ENCODE assay signal across 1 cellular context in genomic region chr1:156592158-156592909, GRCh38.
TF ChIP-seq lines count a peak whose summit lies in the region.

No MANE protein-coding gene starts in this region.

TF ChIP-seq in HepG2, 621 proteins besides CTCF, POLR2A, EP300 and RAD21:
- TF ChIP-seq ZFP36L1 (CRISPR knock-in tag; IDR thresholded peaks at IDR 0.05) = no peak
- TF ChIP-seq TRAFD1 (CRISPR knock-in tag; IDR thresholded peaks at IDR 0.05; ENCODE audit: borderline replicate concordance) = no peak
- TF ChIP-seq ZNF263 (CRISPR knock-in tag; IDR thresholded peaks at IDR 0.05) = peak; percentile 35; the same call in 1 of the 2 replicates
- TF ChIP-seq ZNF3 (CRISPR knock-in tag; IDR thresholded peaks at IDR 0.05) = no peak
- 0 out of 2 replicates have a peak, but pooled peaks have one; percentile 21 for TF ChIP-seq SALL1 (CRISPR knock-in tag; IDR thresholded peaks at IDR 0.05)
- no peak for TF ChIP-seq ZNF678 (CRISPR knock-in tag; IDR thresholded peaks at IDR 0.05)
- no peak for TF ChIP-seq PBX3 (CRISPR knock-in tag; IDR thresholded peaks at IDR 0.05; ENCODE audit: borderline replicate concordance)
- no peak for TF ChIP-seq ZNF577 (CRISPR knock-in tag; IDR thresholded peaks at IDR 0.05; ENCODE audit: borderline replicate concordance, low read depth)
- peak; percentile 60 for TF ChIP-seq ZNF687 (CRISPR knock-in tag; IDR thresholded peaks at IDR 0.05)
- TF ChIP-seq ZNF619 (CRISPR knock-in tag; IDR thresholded peaks at IDR 0.05) = 0 out of 2 replicates have a peak, but pooled peaks have one; percentile 23
- no peak for TF ChIP-seq ZNF10 (CRISPR knock-in tag; IDR thresholded peaks at IDR 0.05; ENCODE audit: borderline replicate concordance, low read depth)
- no peak for TF ChIP-seq ZNF326 (CRISPR knock-in tag; IDR thresholded peaks at IDR 0.05; ENCODE audit: borderline replicate concordance)
- TF ChIP-seq NPAS2 (CRISPR knock-in tag; IDR thresholded peaks at IDR 0.05; ENCODE audit: borderline replicate concordance) = no peak
- 0 out of 2 replicates have a peak, but pooled peaks have one; percentile 6 for TF ChIP-seq ZNF616 (CRISPR knock-in tag; IDR thresholded peaks at IDR 0.05; ENCODE audit: low read depth)
- no peak for TF ChIP-seq TBX3 (IDR thresholded peaks at IDR 0.05; ENCODE audit: borderline replicate concordance)
- 0 out of 2 replicates have a peak, but pooled peaks have one; percentile 3 for TF ChIP-seq KDM5B (CRISPR knock-in tag; IDR thresholded peaks at IDR 0.05; ENCODE audit: borderline replicate concordance)
- no peak for TF ChIP-seq ZSCAN9 (CRISPR knock-in tag; IDR thresholded peaks at IDR 0.05; ENCODE audit: borderline replicate concordance)
- no peak for TF ChIP-seq JUND (CRISPR knock-in tag; IDR thresholded peaks at IDR 0.05)
- TF ChIP-seq ZNF704 (CRISPR knock-in tag; IDR thresholded peaks at IDR 0.05; ENCODE audit: borderline replicate concordance) = no peak
- TF ChIP-seq NFATC3 (CRISPR knock-in tag; IDR thresholded peaks at IDR 0.05) = 0 out of 2 replicates have a peak, but pooled peaks have one; percentile 4
- TF ChIP-seq CSRNP1 (CRISPR knock-in tag; IDR thresholded peaks at IDR 0.05) = no peak
- peak; percentile 39; the same call in 1 of the 2 replicates for TF ChIP-seq HNF1B (CRISPR knock-in tag; IDR thresholded peaks at IDR 0.05)
- peak; percentile 17; the same call in 1 of the 2 replicates for TF ChIP-seq ZNF776 (CRISPR knock-in tag; IDR thresholded peaks at IDR 0.05)
- TF ChIP-seq SRY (CRISPR knock-in tag; IDR thresholded peaks at IDR 0.05) = peak; percentile 26; the same call in 1 of the 2 replicates
- TF ChIP-seq ZNF670 (CRISPR knock-in tag; IDR thresholded peaks at IDR 0.05; ENCODE audit: borderline replicate concordance) = peak; percentile 10; the same call in 1 of the 2 replicates
- no peak for TF ChIP-seq PRDM10 (CRISPR knock-in tag; IDR thresholded peaks at IDR 0.05; ENCODE audit: low read depth)
- TF ChIP-seq ZNF691 (CRISPR knock-in tag; IDR thresholded peaks at IDR 0.05; ENCODE audit: borderline replicate concordance, low read depth) = peak; percentile 92
- TF ChIP-seq AGO2 (optimal IDR thresholded peaks at IDR 0.05; ENCODE audit: low read depth, low read length) = peak; percentile 80
- no peak for TF ChIP-seq ZBTB1 (CRISPR knock-in tag; IDR thresholded peaks at IDR 0.05; ENCODE audit: borderline replicate concordance)
- TF ChIP-seq POLR2AphosphoS5 (IDR thresholded peaks at IDR 0.05; ENCODE audit: low read depth, low read length) = peak; percentile 26
- no peak for TF ChIP-seq SMYD3 (CRISPR knock-in tag; IDR thresholded peaks at IDR 0.05)
- no peak for TF ChIP-seq E2F1 (CRISPR knock-in tag; IDR thresholded peaks at IDR 0.05)
- 0 out of 2 replicates have a peak, but pooled peaks have one; percentile 8 for TF ChIP-seq ZNF350 (CRISPR knock-in tag; IDR thresholded peaks at IDR 0.05; ENCODE audit: borderline replicate concordance, low read depth)
- no peak for TF ChIP-seq ZNF33B (CRISPR knock-in tag; IDR thresholded peaks at IDR 0.05)
- no peak for TF ChIP-seq KAT7 (CRISPR knock-in tag; IDR thresholded peaks at IDR 0.05; ENCODE audit: borderline replicate concordance)
- TF ChIP-seq BCL6 (CRISPR knock-in tag; IDR thresholded peaks at IDR 0.05) = no peak
- TF ChIP-seq NR0B2 (CRISPR knock-in tag; IDR thresholded peaks at IDR 0.05) = no peak
- TF ChIP-seq ZNF780A (CRISPR knock-in tag; IDR thresholded peaks at IDR 0.05) = no peak
